11 cellular contexts compared by ENCODE assay signal in the genomic region with DNA sequence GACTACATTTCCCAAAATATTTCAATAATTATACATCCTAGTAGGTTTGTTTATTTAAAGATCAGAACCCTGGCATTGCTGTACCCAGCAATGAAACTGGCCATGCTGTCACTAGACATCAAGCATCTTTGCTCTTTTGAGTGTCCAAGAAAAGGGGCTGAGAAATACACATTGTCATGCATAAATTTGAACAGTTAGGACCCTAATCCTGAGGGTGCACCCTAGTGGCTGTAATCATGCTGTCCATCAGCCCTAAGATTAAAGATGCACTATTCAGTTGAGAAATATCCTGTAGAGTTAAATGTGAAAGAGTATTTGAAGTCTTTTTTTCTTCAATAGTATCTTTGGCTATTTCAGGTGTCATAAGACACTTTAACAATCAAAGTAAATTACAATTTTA.
A peak's percentile ranks its signal among the peaks of the same experiment; 100 is the strongest.
DNase-seq lines count a peak whose midpoint lies in the region; ATAC-seq, FAIRE-seq and TF ChIP-seq lines count a peak whose summit lies in the region.
"Had no signal": no experiment of that assay in that cellular context is flagged by ENCODE, and none has a peak within 500 bp of the region (broad histone marks: within the 10 kb centered on the region; RNA-seq: fewer than 3 reads in every experiment).

No MANE protein-coding gene starts in this region.

- no peak overlapping the region for H3K9ac ChIP-seq in HepG2 (ENCODE audit: insufficient read depth, low read depth, low read length)

- H3K79me2 ChIP-seq in HepG2 (ENCODE audit: insufficient read depth, low read length) = no peaks in the 10 kb centered on the region

- DNase-seq in DMS 273 (lab: John Stamatoyannopoulos, UW; ENCODE audit: unreplicated experiment) (peak; percentile 23), DMS 273 treated with DMSO at 0.1 percent for 48 hours (lab: John Stamatoyannopoulos, UW) (no peak), HFFc6 (no peak), HepG2 (ENCODE audit: low spot score) (no peak), NCI-H2081 treated with DMSO at 0.1 percent for 48 hours (lab: John Stamatoyannopoulos, UW) (no peak)
- DNase-seq in activated CD4-positive, alpha-beta memory T cell treated with anti-CD3 and anti-CD28 coated beads, Interleukin-2, amount 10 ng/mL, durations not matched to agents 7 days and 5 days = no peak
- DNase-seq in NK-92 treated with Interleukin-12 subunit alpha and Interleukin-12 subunit beta, amount 100 ng/mL, for 24 hours (lab: John Stamatoyannopoulos, UW) = no peak
- DNase-seq: amniotic stem cell had no signal

- no peaks in the 10 kb centered on the region for H3K27me3 Mint-ChIP-seq in HFFc6 (ENCODE audit: insufficient read depth)
- H3K27me3 Mint-ChIP-seq in activated CD4-positive, alpha-beta memory T cell treated with anti-CD3 and anti-CD28 coated beads, Interleukin-2, amount 10 ng/mL, durations not matched to agents 7 days and 5 days = no peaks in the 10 kb centered on the region
- H3K27me3 Mint-ChIP-seq: stimulated activated naive CD8-positive, alpha-beta T cell treated with anti-CD3 and anti-CD28 coated beads, Interleukin-15, Interleukin-2, amounts not matched to agents 100 ng/mL and 50 ng/mL, for 24 hours had no signal

- in situ Hi-C loops in HepG2 (cut with HindIII; ENCODE audit: extremely low pct_ligation_motif_present, low pct_unique_long_range_greater_than_20kb) = loop anchor here (10.0 kb wide), 1 partner anchor 165 kb away; no protein-coding TSS in a partner anchor

- TF ChIP-seq EP300 in HepG2 (IDR thresholded peaks at IDR 0.05; ENCODE audit: low read depth in 2 of 2, low read length in 2 of 2) = no peak
- no peak for TF ChIP-seq EP300 in HepG2 (CRISPR knock-in tag; IDR thresholded peaks at IDR 0.05; ENCODE audit: borderline replicate concordance)

- H3K4me1 Mint-ChIP-seq in HFFc6 (ENCODE audit: low read depth) = peaks cover 18% of the 10 kb centered on the region
- H3K4me1 Mint-ChIP-seq in activated CD4-positive, alpha-beta memory T cell treated with anti-CD3 and anti-CD28 coated beads, Interleukin-2, amount 10 ng/mL, durations not matched to agents 7 days and 5 days = peaks cover 90% of the 10 kb centered on the region

- POLR2A ChIA-PET in activated CD4-positive, alpha-beta memory T cell treated with anti-CD3 and anti-CD28 coated beads, Interleukin-2, amount 10 ng/mL, durations not matched to agents 7 days and 5 days (lab: Charles Lee) = interaction anchor here (0.6 to 7.0 kb wide), 4 partner anchors 11 to 272 kb away, joined by 3 to 73 read pairs (median 42); a partner anchor contains a TSS
- POLR2A ChIA-PET in HepG2 (lab: Yijun Ruan, JAX) = no interaction called here

- CTCF ChIA-PET in activated CD4-positive, alpha-beta memory T cell treated with anti-CD3 and anti-CD28 coated beads, Interleukin-2, amount 10 ng/mL, durations not matched to agents 7 days and 5 days (lab: Charles Lee) = interaction anchor here (0.5 to 2.0 kb wide), 5 partner anchors 14 to 162 kb away, joined by 3 to 9 read pairs (median 4); no protein-coding TSS in a partner anchor
- CTCF ChIA-PET in HepG2 (lab: Yijun Ruan, JAX; ENCODE audit: low intra/inter-chr PET ratio, low total read pairs) = interaction anchor here (1.0 to 1.4 kb wide), 2 partner anchors 160 to 399 kb away, joined by 3 to 4 read pairs; no protein-coding TSS in a partner anchor

- H3K9me3 Mint-ChIP-seq in HFFc6 = no peaks in the 10 kb centered on the region
- no peaks in the 10 kb centered on the region for H3K9me3 Mint-ChIP-seq in activated CD4-positive, alpha-beta memory T cell treated with anti-CD3 and anti-CD28 coated beads, Interleukin-2, amount 10 ng/mL, durations not matched to agents 7 days and 5 days
- H3K9me3 Mint-ChIP-seq: stimulated activated naive CD8-positive, alpha-beta T cell treated with anti-CD3 and anti-CD28 coated beads, Interleukin-15, Interleukin-2, amounts not matched to agents 100 ng/mL and 50 ng/mL, for 24 hours had no signal

- H3K36me3 ChIP-seq in HepG2 (replicated peaks in 1 of 2; ENCODE audit: control insufficient read depth in 1 of 2, insufficient read depth in 2 of 2, low read length in 2 of 2) = peaks cover 33 to 79% of the 10 kb centered on the region in 2 experiments

- peaks cover 39% of the 10 kb centered on the region for H3K36me3 Mint-ChIP-seq in HFFc6 (ENCODE audit: low read depth)
- peaks cover 92% of the 10 kb centered on the region for H3K36me3 Mint-ChIP-seq in activated CD4-positive, alpha-beta memory T cell treated with anti-CD3 and anti-CD28 coated beads, Interleukin-2, amount 10 ng/mL, durations not matched to agents 7 days and 5 days (ENCODE audit: low read depth)

- ATAC-seq in HepG2 = peak; percentile 58
- no peak for ATAC-seq in GM19455 (IDR thresholded peaks at IDR 0.05; ENCODE audit: unreplicated experiment)

- H3K4me2 ChIP-seq in HepG2 (ENCODE audit: low read depth, low read length) = no peak overlapping the region

- no peak overlapping the region for H3K4me3 ChIP-seq in HepG2 (replicated peaks in 1 of 3; ENCODE audit: insufficient read depth in 1 of 3, low read depth in 2 of 3, low read length in 3 of 3)
- H3K4me3 ChIP-seq: SK-N-MC had no signal

- TF ChIP-seq POLR2A in HepG2 (IDR thresholded peaks at IDR 0.05; ENCODE audit: insufficient read depth in 1 of 2, low read depth in 2 of 2, low read length in 2 of 2) = no peak

- intact Hi-C loops in HepG2 (cut with micrococcal nuclease; ENCODE audit: unreplicated experiment) = no loop called here

- H4K20me1 ChIP-seq in HepG2 (ENCODE audit: insufficient read depth, low read length) = no peaks in the 10 kb centered on the region

- BruUV-seq in HepG2 (replicated peaks; lab: Mats Ljungman, UMichigan) = no TSS peak

- TF ChIP-seq CTCF in HFFc6 (IDR thresholded peaks at IDR 0.05) (peak; percentile 71), HepG2 (CRISPR knock-in tag; IDR thresholded peaks at IDR 0.05) (peak; percentile 31; the same call in 1 of the 2 replicates)

- no peaks in the 10 kb centered on the region for H3K27me3 ChIP-seq in HepG2 (ENCODE audit: control insufficient read depth in 1 of 2, insufficient read depth in 2 of 2, low read length in 2 of 2)

- no peak overlapping the region for H3K27ac ChIP-seq in HepG2 (ENCODE audit: extremely low read length, insufficient read depth, low read length)
- H3K27ac ChIP-seq: SK-N-MC had no signal

- no peak for FAIRE-seq in HepG2 (lab: Jason Lieb, UNC)

- no peak for TF ChIP-seq RAD21 in HepG2 (CRISPR knock-in tag; IDR thresholded peaks at IDR 0.05)

- H2AFZ ChIP-seq in HepG2 (ENCODE audit: low read length) = no peak overlapping the region

- no peak overlapping the region for H3K4me3 Mint-ChIP-seq in HFFc6
- no peak overlapping the region for H3K4me3 Mint-ChIP-seq in activated CD4-positive, alpha-beta memory T cell treated with anti-CD3 and anti-CD28 coated beads, Interleukin-2, amount 10 ng/mL, durations not matched to agents 7 days and 5 days
- H3K4me3 Mint-ChIP-seq: stimulated activated naive CD8-positive, alpha-beta T cell treated with anti-CD3 and anti-CD28 coated beads, Interleukin-15, Interleukin-2, amounts not matched to agents 100 ng/mL and 50 ng/mL, for 24 hours had no signal

- no peaks in the 10 kb centered on the region for H3K4me1 ChIP-seq in HepG2 (ENCODE audit: insufficient read depth, low read length)

- no peak overlapping the region for H3K27ac Mint-ChIP-seq in HFFc6
- peak overlapping the region; percentile 42 for H3K27ac Mint-ChIP-seq in activated CD4-positive, alpha-beta memory T cell treated with anti-CD3 and anti-CD28 coated beads, Interleukin-2, amount 10 ng/mL, durations not matched to agents 7 days and 5 days

- no peaks in the 10 kb centered on the region for H3K9me3 ChIP-seq in HepG2 (ENCODE audit: low read length)

TF ChIP-seq in HepG2, 621 proteins besides CTCF, POLR2A, EP300 and RAD21 (continues in another document):
- TF ChIP-seq MXD4 (CRISPR knock-in tag; IDR thresholded peaks at IDR 0.05) = no peak
- TF ChIP-seq, protein P1, sequence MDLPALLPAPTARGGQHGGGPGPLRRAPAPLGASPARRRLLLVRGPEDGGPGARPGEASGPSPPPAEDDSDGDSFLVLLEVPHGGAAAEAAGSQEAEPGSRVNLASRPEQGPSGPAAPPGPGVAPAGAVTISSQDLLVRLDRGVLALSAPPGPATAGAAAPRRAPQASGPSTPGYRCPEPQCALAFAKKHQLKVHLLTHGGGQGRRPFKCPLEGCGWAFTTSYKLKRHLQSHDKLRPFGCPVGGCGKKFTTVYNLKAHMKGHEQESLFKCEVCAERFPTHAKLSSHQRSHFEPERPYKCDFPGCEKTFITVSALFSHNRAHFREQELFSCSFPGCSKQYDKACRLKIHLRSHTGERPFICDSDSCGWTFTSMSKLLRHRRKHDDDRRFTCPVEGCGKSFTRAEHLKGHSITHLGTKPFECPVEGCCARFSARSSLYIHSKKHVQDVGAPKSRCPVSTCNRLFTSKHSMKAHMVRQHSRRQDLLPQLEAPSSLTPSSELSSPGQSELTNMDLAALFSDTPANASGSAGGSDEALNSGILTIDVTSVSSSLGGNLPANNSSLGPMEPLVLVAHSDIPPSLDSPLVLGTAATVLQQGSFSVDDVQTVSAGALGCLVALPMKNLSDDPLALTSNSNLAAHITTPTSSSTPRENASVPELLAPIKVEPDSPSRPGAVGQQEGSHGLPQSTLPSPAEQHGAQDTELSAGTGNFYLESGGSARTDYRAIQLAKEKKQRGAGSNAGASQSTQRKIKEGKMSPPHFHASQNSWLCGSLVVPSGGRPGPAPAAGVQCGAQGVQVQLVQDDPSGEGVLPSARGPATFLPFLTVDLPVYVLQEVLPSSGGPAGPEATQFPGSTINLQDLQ (CRISPR knock-in tag; IDR thresholded peaks at IDR 0.05) = no peak
- TF ChIP-seq, protein P2, sequence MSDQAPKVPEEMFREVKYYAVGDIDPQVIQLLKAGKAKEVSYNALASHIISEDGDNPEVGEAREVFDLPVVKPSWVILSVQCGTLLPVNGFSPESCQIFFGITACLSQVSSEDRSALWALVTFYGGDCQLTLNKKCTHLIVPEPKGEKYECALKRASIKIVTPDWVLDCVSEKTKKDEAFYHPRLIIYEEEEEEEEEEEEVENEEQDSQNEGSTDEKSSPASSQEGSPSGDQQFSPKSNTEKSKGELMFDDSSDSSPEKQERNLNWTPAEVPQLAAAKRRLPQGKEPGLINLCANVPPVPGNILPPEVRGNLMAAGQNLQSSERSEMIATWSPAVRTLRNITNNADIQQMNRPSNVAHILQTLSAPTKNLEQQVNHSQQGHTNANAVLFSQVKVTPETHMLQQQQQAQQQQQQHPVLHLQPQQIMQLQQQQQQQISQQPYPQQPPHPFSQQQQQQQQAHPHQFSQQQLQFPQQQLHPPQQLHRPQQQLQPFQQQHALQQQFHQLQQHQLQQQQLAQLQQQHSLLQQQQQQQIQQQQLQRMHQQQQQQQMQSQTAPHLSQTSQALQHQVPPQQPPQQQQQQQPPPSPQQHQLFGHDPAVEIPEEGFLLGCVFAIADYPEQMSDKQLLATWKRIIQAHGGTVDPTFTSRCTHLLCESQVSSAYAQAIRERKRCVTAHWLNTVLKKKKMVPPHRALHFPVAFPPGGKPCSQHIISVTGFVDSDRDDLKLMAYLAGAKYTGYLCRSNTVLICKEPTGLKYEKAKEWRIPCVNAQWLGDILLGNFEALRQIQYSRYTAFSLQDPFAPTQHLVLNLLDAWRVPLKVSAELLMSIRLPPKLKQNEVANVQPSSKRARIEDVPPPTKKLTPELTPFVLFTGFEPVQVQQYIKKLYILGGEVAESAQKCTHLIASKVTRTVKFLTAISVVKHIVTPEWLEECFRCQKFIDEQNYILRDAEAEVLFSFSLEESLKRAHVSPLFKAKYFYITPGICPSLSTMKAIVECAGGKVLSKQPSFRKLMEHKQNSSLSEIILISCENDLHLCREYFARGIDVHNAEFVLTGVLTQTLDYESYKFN (CRISPR knock-in tag; conservative IDR thresholded peaks at IDR 0.05) = no peak
